11 cellular contexts compared by ENCODE assay signal in genomic region chr17:32488604-32489180, GRCh38. TPM values are rescaled to one million over a fixed set of nuclear protein-coding genes. Genes with fewer than 3 reads are reported as not detected.
A peak's percentile ranks its signal among the peaks of the same experiment; 100 is the strongest.
DNase-seq lines count a peak whose midpoint lies in the region; ATAC-seq and TF ChIP-seq lines count a peak whose summit lies in the region.
"Had no signal": no experiment of that assay in that cellular context is flagged by ENCODE, and none has a peak within 500 bp of the region (broad histone marks: within the 10 kb centered on the region; RNA-seq: fewer than 3 reads in every experiment).

No MANE protein-coding gene starts in this region.

- DNase-seq in activated naive CD4-positive, alpha-beta T cell (lab: John Stamatoyannopoulos, UW): no peak
- DNase-seq in activated T-helper 1 cell treated with anti-CD3 and anti-CD28 coated beads, Interleukin-12 subunit alpha, Interleukin-12 subunit beta, Interleukin-2, Interleukin-4 antibody, amounts not matched to agents 30 ng/mL and 10 ng/mL and 1 ng/mL, durations not matched to agents 14 hours and 24 hours and 36 hours (ENCODE audit: low spot score): no peak
- DNase-seq in left lobe of liver (ENCODE audit: low spot score) (peak; percentile 63), type B pancreatic cell (ENCODE audit: extremely low spot score, unreplicated experiment) (no peak), G401 (ENCODE audit: low spot score) (no peak), DMS153 treated with DMSO at 0.1 percent for 48 hours (lab: John Stamatoyannopoulos, UW; ENCODE audit: unreplicated experiment) (no peak)
- DNase-seq: NCI-H187 treated with DMSO at 0.1 percent for 48 hours, small intestine, SW 1271 had no signal

- in situ Hi-C loops in G401 (cut with HindIII; ENCODE audit: low sequenced_read_pairs): no loop called here

- no peaks in the 10 kb centered on the region for H3K9me3 Mint-ChIP-seq in activated naive CD4-positive, alpha-beta T cell treated with anti-CD3 and anti-CD28 coated beads, Interleukin-2, amount 50 U/mL, for 24 hours
- H3K9me3 Mint-ChIP-seq in activated T-helper 1 cell treated with anti-CD3 and anti-CD28 coated beads, Interleukin-12 subunit alpha, Interleukin-12 subunit beta, Interleukin-2, Interleukin-4 antibody, amounts not matched to agents 30 ng/mL and 10 ng/mL and 1 ng/mL, durations not matched to agents 14 hours and 24 hours and 36 hours: no peaks in the 10 kb centered on the region
- H3K9me3 Mint-ChIP-seq in type B pancreatic cell: no peaks in the 10 kb centered on the region

- peak overlapping the region; percentile 90 for H3K4me3 Mint-ChIP-seq in activated naive CD4-positive, alpha-beta T cell treated with anti-CD3 and anti-CD28 coated beads, Interleukin-2, amount 50 U/mL, for 24 hours
- H3K4me3 Mint-ChIP-seq in activated T-helper 1 cell treated with anti-CD3 and anti-CD28 coated beads, Interleukin-12 subunit alpha, Interleukin-12 subunit beta, Interleukin-2, Interleukin-4 antibody, amounts not matched to agents 30 ng/mL and 10 ng/mL and 1 ng/mL, durations not matched to agents 14 hours and 24 hours and 36 hours: peak overlapping the region; percentile 80
- H3K4me3 Mint-ChIP-seq in type B pancreatic cell: peak overlapping the region; percentile 94

- TF ChIP-seq CTCF in type B pancreatic cell (conservative IDR thresholded peaks at IDR 0.05): no peak

- H3K4me1 Mint-ChIP-seq in activated naive CD4-positive, alpha-beta T cell treated with anti-CD3 and anti-CD28 coated beads, Interleukin-2, amount 50 U/mL, for 24 hours: peaks cover 74% of the 10 kb centered on the region
- peaks cover 38% of the 10 kb centered on the region for H3K4me1 Mint-ChIP-seq in activated T-helper 1 cell treated with anti-CD3 and anti-CD28 coated beads, Interleukin-12 subunit alpha, Interleukin-12 subunit beta, Interleukin-2, Interleukin-4 antibody, amounts not matched to agents 30 ng/mL and 10 ng/mL and 1 ng/mL, durations not matched to agents 14 hours and 24 hours and 36 hours (ENCODE audit: low read depth)
- H3K4me1 Mint-ChIP-seq in type B pancreatic cell (ENCODE audit: unreplicated experiment): peaks cover 24% of the 10 kb centered on the region

- peak overlapping the region; percentile 87 for H3K27ac Mint-ChIP-seq in activated naive CD4-positive, alpha-beta T cell treated with anti-CD3 and anti-CD28 coated beads, Interleukin-2, amount 50 U/mL, for 24 hours
- no peak overlapping the region for H3K27ac Mint-ChIP-seq in activated T-helper 1 cell treated with anti-CD3 and anti-CD28 coated beads, Interleukin-12 subunit alpha, Interleukin-12 subunit beta, Interleukin-2, Interleukin-4 antibody, amounts not matched to agents 30 ng/mL and 10 ng/mL and 1 ng/mL, durations not matched to agents 14 hours and 24 hours and 36 hours
- no peak overlapping the region for H3K27ac Mint-ChIP-seq in type B pancreatic cell

- peak; percentile 29 for ATAC-seq in left lobe of liver
- ATAC-seq in HG02938 (IDR thresholded peaks at IDR 0.05; ENCODE audit: unreplicated experiment): no peak

- peaks cover 18% of the 10 kb centered on the region for H3K36me3 Mint-ChIP-seq in activated naive CD4-positive, alpha-beta T cell treated with anti-CD3 and anti-CD28 coated beads, Interleukin-2, amount 50 U/mL, for 24 hours
- peaks cover 19% of the 10 kb centered on the region for H3K36me3 Mint-ChIP-seq in activated T-helper 1 cell treated with anti-CD3 and anti-CD28 coated beads, Interleukin-12 subunit alpha, Interleukin-12 subunit beta, Interleukin-2, Interleukin-4 antibody, amounts not matched to agents 30 ng/mL and 10 ng/mL and 1 ng/mL, durations not matched to agents 14 hours and 24 hours and 36 hours (ENCODE audit: low read depth)
- H3K36me3 Mint-ChIP-seq in type B pancreatic cell: peaks cover 7% of the 10 kb centered on the region

- intact Hi-C loops in activated T-helper 1 cell treated with anti-CD3 and anti-CD28 coated beads, Interleukin-12 subunit alpha, Interleukin-12 subunit beta, Interleukin-2, Interleukin-4 antibody, amounts not matched to agents 30 ng/mL and 10 ng/mL and 1 ng/mL, durations not matched to agents 14 hours and 24 hours and 36 hours (cut with micrococcal nuclease): loop anchor here (10.0 kb wide), 1 partner anchor 386 kb away; the partner anchor contains the start of gene MYO1D

- H3K27me3 Mint-ChIP-seq in activated naive CD4-positive, alpha-beta T cell treated with anti-CD3 and anti-CD28 coated beads, Interleukin-2, amount 50 U/mL, for 24 hours: no peaks in the 10 kb centered on the region
- peaks cover 3% of the 10 kb centered on the region for H3K27me3 Mint-ChIP-seq in activated T-helper 1 cell treated with anti-CD3 and anti-CD28 coated beads, Interleukin-12 subunit alpha, Interleukin-12 subunit beta, Interleukin-2, Interleukin-4 antibody, amounts not matched to agents 30 ng/mL and 10 ng/mL and 1 ng/mL, durations not matched to agents 14 hours and 24 hours and 36 hours (ENCODE audit: insufficient read depth)
- peaks cover 3% of the 10 kb centered on the region for H3K27me3 Mint-ChIP-seq in type B pancreatic cell

RNA-seq across cellular contexts. Expression of gene CDK5R1, which starts 1.9 kb away (rescaled TPM):
- total RNA-seq in activated T-helper 1 cell treated with anti-CD3 and anti-CD28 coated beads, Interleukin-12 subunit alpha, Interleukin-12 subunit beta, Interleukin-2, Interleukin-4 antibody, amounts not matched to agents 30 ng/mL and 10 ng/mL and 1 ng/mL, durations not matched to agents 14 hours and 24 hours and 36 hours: 6.1 and 7.1 TPM in 2 replicates
- total RNA-seq in left lobe of liver: 0.68 TPM
- 6.9 and 9.7 TPM in 2 replicates for total RNA-seq in type B pancreatic cell (ENCODE audit: low replicate concordance)
- total RNA-seq in G401 (2014; rRNA removed; shearing (Covaris generic)): 1.2 and 3.3 TPM in 2 replicates

RNA-seq across cellular contexts. Expression of gene PSMD11, which starts 44.4 kb away (rescaled TPM):
- 190 and 198 TPM in 2 replicates for total RNA-seq in activated T-helper 1 cell treated with anti-CD3 and anti-CD28 coated beads, Interleukin-12 subunit alpha, Interleukin-12 subunit beta, Interleukin-2, Interleukin-4 antibody, amounts not matched to agents 30 ng/mL and 10 ng/mL and 1 ng/mL, durations not matched to agents 14 hours and 24 hours and 36 hours
- total RNA-seq in left lobe of liver (49.1 TPM), type B pancreatic cell (ENCODE audit: low replicate concordance) (109 and 117 TPM in 2 replicates)
- 105 and 214 TPM in 2 replicates for total RNA-seq in G401 (2014; rRNA removed; shearing (Covaris generic))
